Comparison of ENCODE assay signal across 19 cellular contexts in genomic region chr10:131649609-131650008, GRCh38.
"Had no signal": no experiment of that assay in that cellular context is flagged by ENCODE, and none has a peak within 500 bp of the region (broad histone marks: within the 10 kb centered on the region; RNA-seq: fewer than 3 reads in every experiment).

No MANE protein-coding gene starts in this region.

- FAIRE-seq: endometrium, frontal cortex had no signal

- H3K27me3 ChIP-seq: right atrium auricular region had no signal

- H3K36me3 ChIP-seq: heart left ventricle, neutrophil, right atrium auricular region, sigmoid colon had no signal

- H3K4me1 ChIP-seq: heart left ventricle, right atrium auricular region, sigmoid colon had no signal

- DNase-seq: effector memory CD4-positive, alpha-beta T cell; heart left ventricle; hippocampal formation; kidney glomerular epithelial cell; mesendoderm; naive B cell; nephron progenitor cell; sigmoid colon; stimulated activated CD4-positive, alpha-beta T cell treated with anti-CD3 and anti-CD28 coated beads, Interleukin-2, amount 100 ng/mL, for 24 hours; stimulated activated CD4-positive, alpha-beta T cell treated with anti-CD3 and anti-CD28 coated beads, Interleukin-4, amount 100 ng/mL, for 4 hours; stimulated activated naive B cell treated with anti-CD40 and anti-IgM and Interleukin-4, amounts not matched to agents 10 μg/mL and 1 μg/mL and 100 μg/mL, for 72 hours; stimulated activated naive CD8-positive, alpha-beta T cell treated with anti-CD3 and anti-CD28 coated beads, Interleukin-15, amount 100 ng/mL, for 72 hours; substantia nigra; trophoblast cell had no signal

- H3K27ac ChIP-seq: heart left ventricle, neutrophil, right atrium auricular region, sigmoid colon, skin epidermis had no signal

- H3K9me3 ChIP-seq: heart left ventricle, neutrophil, right atrium auricular region, sigmoid colon had no signal

- H3K4me3 ChIP-seq: heart left ventricle, right atrium auricular region, sigmoid colon, skin epidermis had no signal
